21 cellular contexts compared by ENCODE assay signal in genomic region chr17:81498953-81499600, GRCh38. TPM values are rescaled to one million over a fixed set of nuclear protein-coding genes. Genes with fewer than 3 reads are reported as not detected.
A peak's percentile ranks its signal among the peaks of the same experiment; 100 is the strongest.
DNase-seq lines count a peak whose midpoint lies in the region; ATAC-seq and TF ChIP-seq lines count a peak whose summit lies in the region.
"Had no signal": no experiment of that assay in that cellular context is flagged by ENCODE, and none has a peak within 500 bp of the region (broad histone marks: within the 10 kb centered on the region; RNA-seq: fewer than 3 reads in every experiment).

No MANE protein-coding gene starts in this region.

- ATAC-seq in GM18873 (IDR thresholded peaks at IDR 0.05; ENCODE audit: low FRiP score, unreplicated experiment), result no peak
- ATAC-seq: foreskin keratinocyte had no signal

- peaks cover 1 to 4% of the 10 kb centered on the region in 2 donors for H3K4me1 ChIP-seq in neuronal stem cell (ENCODE audit: control insufficient read depth in 2 of 2, insufficient read depth in 1 of 2, low read depth in 1 of 2, low read length in 2 of 2)
- no peaks in the 10 kb centered on the region for H3K4me1 ChIP-seq in BE2C
- H3K4me1 ChIP-seq: foreskin keratinocyte, transverse colon had no signal

- no peak overlapping the region for H2BK5ac ChIP-seq in neuronal stem cell (ENCODE audit: low read length)

- peak overlapping the region; percentile 98 for H2BK12ac ChIP-seq in neuronal stem cell (ENCODE audit: low read length)

- H3K18ac ChIP-seq in neuronal stem cell (ENCODE audit: low read length), result peak overlapping the region; percentile 83

- H3K4me2 ChIP-seq in neuronal stem cell (ENCODE audit: insufficient read depth, low read length, poor library complexity, severe bottlenecking), result no peak overlapping the region

- H3K23ac ChIP-seq in neuronal stem cell (ENCODE audit: low read depth, low read length, poor library complexity), result peak overlapping the region; percentile 73

- H3K9me3 ChIP-seq in neuronal stem cell (replicated peaks in 1 of 2; ENCODE audit: control insufficient read depth in 2 of 2, insufficient read depth in 1 of 2, low read depth in 1 of 2, low read length in 2 of 2) (peaks cover 0 to 2% of the 10 kb centered on the region in 2 donors), BE2C (no peaks in the 10 kb centered on the region)
- H3K9me3 ChIP-seq: esophagus muscularis mucosa, transverse colon had no signal

- H3K27me3 ChIP-seq in H7 (ENCODE audit: control insufficient read depth, insufficient read depth, low read length) (peaks cover 5% of the 10 kb centered on the region; the same call in 1 of the 2 replicates), neuronal stem cell (ENCODE audit: control insufficient read depth in 3 of 3, insufficient read depth in 3 of 3, low read depth in 1 of 3, low read length in 3 of 3) (peaks cover 0 to 6% (median 0%) of the 10 kb centered on the region in 3 experiments), BE2C (no peaks in the 10 kb centered on the region)
- H3K27me3 ChIP-seq: transverse colon had no signal

- no CpG with 5 or more reads among the region's 64 CpGs for WGBS in neuronal stem cell (ENCODE audit: extremely low coverage in 2 of 2, insufficient read length in 2 of 2, insufficient replicate concordance in 1 of 2), 2 donors

- H3K4me3 ChIP-seq in H7 (ENCODE audit: insufficient read depth, low read depth, low read length) (no peak overlapping the region), neuronal stem cell (ENCODE audit: low read length in 2 of 2) (no peak overlapping the region), BE2C (ENCODE audit: low read depth, low read length) (no peak overlapping the region)
- H3K4me3 ChIP-seq: esophagus muscularis mucosa, transverse colon had no signal

- no peak overlapping the region for H2AFZ ChIP-seq in neuronal stem cell (ENCODE audit: low read length)

- no peaks in the 10 kb centered on the region for H3K79me1 ChIP-seq in neuronal stem cell (ENCODE audit: low read depth, low read length)

- H3K4ac ChIP-seq in neuronal stem cell (ENCODE audit: low read length), result no peak overlapping the region

- H3K36me3 ChIP-seq in H7 (replicated peaks; ENCODE audit: control insufficient read depth, insufficient read depth, low read length) (no peaks in the 10 kb centered on the region), neuronal stem cell (replicated peaks in 1 of 2; ENCODE audit: control insufficient read depth in 2 of 2, insufficient read depth in 2 of 2, low read length in 2 of 2) (no peaks in the 10 kb centered on the region), BE2C (no peaks in the 10 kb centered on the region)
- H3K36me3 ChIP-seq: esophagus muscularis mucosa, transverse colon, WERI-Rb-1 had no signal

- peak overlapping the region; percentile 81 for H2BK15ac ChIP-seq in neuronal stem cell (ENCODE audit: low read length)

- H2BK120ac ChIP-seq in neuronal stem cell (ENCODE audit: low read depth, low read length), result peak overlapping the region; percentile 0

- no peak overlapping the region for H4K91ac ChIP-seq in neuronal stem cell (ENCODE audit: low read depth, low read length, poor library complexity)

- no peak overlapping the region for H3K9ac ChIP-seq in neuronal stem cell (ENCODE audit: low read depth, low read length, poor library complexity)

- peak; percentile 55 for DNase-seq in H7
- peak; percentile 46 for DNase-seq in ecto neural progenitor cell (ENCODE audit: low spot score)
- DNase-seq in neuronal stem cell (ENCODE audit: low spot score), result no peak
- no peak for DNase-seq in SHP77 (lab: John Stamatoyannopoulos, UW)
- no peak for DNase-seq in BE2C
- DNase-seq: activated CD4-positive, alpha-beta T cell treated with anti-CD3 and anti-CD28 coated beads for 48 hours; activated CD8-positive, alpha-beta memory T cell treated with anti-CD3 and anti-CD28 coated beads for 24 hours; activated effector memory CD4-positive, alpha-beta T cell treated with anti-CD3 and anti-CD28 coated beads, Interleukin-2, amount 50 U/mL, for 16 hours; activated naive CD8-positive, alpha-beta T cell treated with anti-CD3 and anti-CD28 coated beads, Interleukin-2, amount 10 ng/mL, durations not matched to agents 7 days and 5 days; caudate nucleus; CD8-positive, alpha-beta memory T cell; DMS153; foreskin keratinocyte; MV-4-11; NCI-H146; NCI-H446 treated with DMSO at 0.1 percent for 48 hours; NCI-H82; transverse colon; WERI-Rb-1 had no signal

- TF ChIP-seq CTCF in BE2C (IDR thresholded peaks at IDR 0.05; ENCODE audit: low read depth, low read length), result no peak

- no peak overlapping the region for H3K27ac ChIP-seq in neuronal stem cell (replicated peaks; ENCODE audit: low read length)
- H3K27ac ChIP-seq: esophagus muscularis mucosa, foreskin keratinocyte, transverse colon, WERI-Rb-1 had no signal

- peak overlapping the region; percentile 90 for H2AK5ac ChIP-seq in neuronal stem cell (ENCODE audit: low read depth, low read length)

- no peak overlapping the region for H4K8ac ChIP-seq in neuronal stem cell (ENCODE audit: low read depth, low read length)

- peak overlapping the region; percentile 99 for H3K14ac ChIP-seq in neuronal stem cell (ENCODE audit: low read length)

RNA-seq across cellular contexts. Expression of gene ACTG1, which starts 13.5 kb away (rescaled TPM):
- 5,543 and 5,789 TPM in 2 replicates for total RNA-seq in H7 (2014; rRNA removed; shearing (Covaris generic))
- polyA plus RNA-seq in neuronal stem cell (2013, experiment 1 of 2), result 5,937 TPM
- 5,622 TPM for polyA plus RNA-seq in neuronal stem cell (2013, experiment 2 of 2)
- 2,263 TPM for polyA plus RNA-seq in BE2C (2012; ENCODE audit: insufficient read depth, insufficient read length, low read depth)

RNA-seq across cellular contexts. Expression of gene FSCN2, which starts 29.1 kb away (rescaled TPM):
- 0.33 TPM in 1 of 2 replicates, not detected in the other for total RNA-seq in H7 (2014; rRNA removed; shearing (Covaris generic))
- 0.20 TPM for polyA plus RNA-seq in neuronal stem cell (2013, experiment 1 of 2)
- 0.25 TPM for polyA plus RNA-seq in neuronal stem cell (2013, experiment 2 of 2)
- 2.4 TPM for polyA plus RNA-seq in BE2C (2012; ENCODE audit: insufficient read depth, insufficient read length, low read depth)
- total RNA-seq: foreskin keratinocyte had no signal
- polyA plus RNA-seq: CD8-positive, alpha-beta memory T cell; foreskin keratinocyte had no signal

RNA-seq across cellular contexts. Expression of gene FAAP100, which starts 53.1 kb away (rescaled TPM):
- 40.4 and 46.6 TPM in 2 replicates for total RNA-seq in H7 (2014; rRNA removed; shearing (Covaris generic))
- polyA plus RNA-seq in neuronal stem cell (2013, experiment 1 of 2), result 11.8 TPM
- 12.1 TPM for polyA plus RNA-seq in neuronal stem cell (2013, experiment 2 of 2)
- 43.0 TPM for polyA plus RNA-seq in BE2C (2012; ENCODE audit: insufficient read depth, insufficient read length, low read depth)

Comparison
In these comparisons a context has a peak if more than half of its experiments do, and no peak if none do; other contexts are left out.
1. DNase-seq: peak in H7 (single experiment) and ecto neural progenitor cell (single experiment); none in neuronal stem cell (single experiment), SHP77 (0 of 2) and BE2C (single experiment).